Comparison of ENCODE assay signal across 30 cellular contexts in the genomic region with DNA sequence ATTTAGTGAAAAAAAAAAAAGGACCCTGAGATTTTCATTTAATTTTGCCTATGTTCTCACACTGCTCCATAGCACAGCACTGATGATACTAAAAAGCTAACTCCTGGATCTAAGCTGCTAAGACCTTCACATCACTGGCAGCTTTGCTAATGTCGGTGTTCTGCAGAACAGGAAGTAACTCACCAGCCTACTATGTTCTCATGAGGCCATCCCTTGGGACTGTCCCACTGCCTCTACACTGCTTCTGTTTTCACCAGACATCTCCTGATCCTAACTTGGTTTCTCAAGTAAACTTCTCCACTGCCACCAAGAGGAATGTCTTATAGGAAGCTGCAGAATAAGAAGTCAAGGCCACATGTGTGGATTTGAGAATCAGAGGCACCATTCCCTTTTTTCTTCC. TPM values are rescaled to one million over a fixed set of nuclear protein-coding genes. Genes with fewer than 3 reads are reported as not detected.
"Had no signal": no experiment of that assay in that cellular context is flagged by ENCODE, and none has a peak within 500 bp of the region (broad histone marks: within the 10 kb centered on the region; RNA-seq: fewer than 3 reads in every experiment).

No MANE protein-coding gene starts in this region.

- ATAC-seq: activated CD8-positive, alpha-beta memory T cell treated with anti-CD3 and anti-CD28 coated beads, Interleukin-2, amount 10 ng/mL, durations not matched to agents 7 days and 5 days; activated naive CD4-positive, alpha-beta T cell treated with anti-CD3 and anti-CD28 coated beads, Interleukin-2, amount 50 U/mL, for 72 hours; activated naive CD8-positive, alpha-beta T cell treated with anti-CD3 and anti-CD28 coated beads, Interleukin-2, amount 50 U/mL, for 24 hours; SK-N-SH treated with all-trans-retinoic acid at 6 μM for 48 hours had no signal

- H3K27me3 ChIP-seq: cardiac muscle cell, MG63, Peyer's patch, SJSA1 had no signal

- H3K4me1 Mint-ChIP-seq: activated naive CD8-positive, alpha-beta T cell treated with anti-CD3 and anti-CD28 coated beads, Interleukin-2, amount 50 U/mL, for 24 hours; brain had no signal

- H3K27ac Mint-ChIP-seq: activated B cell treated with CpG ODN at 0.5 μM for 24 hours; activated CD4-positive, alpha-beta T cell treated with anti-CD3 and anti-CD28 coated beads, Interleukin-2, amount 10 ng/mL, durations not matched to agents 24 days and 14 days; activated CD8-positive, alpha-beta memory T cell treated with anti-CD3 and anti-CD28 coated beads, Interleukin-2, amount 10 ng/mL, durations not matched to agents 7 days and 5 days; activated naive CD4-positive, alpha-beta T cell treated with anti-CD3 and anti-CD28 coated beads, Interleukin-2, amount 50 U/mL, for 72 hours; activated naive CD8-positive, alpha-beta T cell treated with anti-CD3 and anti-CD28 coated beads, Interleukin-2, amount 50 U/mL, for 24 hours; activated T-cell treated with anti-CD3 and anti-CD28 coated beads, Interleukin-2, amount 50 U/mL, for 24 hours; activated T-helper 1 cell treated with anti-CD3 and anti-CD28 coated beads, Interleukin-12 subunit alpha, Interleukin-12 subunit beta, Interleukin-2, Interleukin-4 antibody, amounts not matched to agents 30 ng/mL and 10 ng/mL and 1 ng/mL, durations not matched to agents 14 hours and 24 hours and 36 hours; brain; T-helper 1 cell treated with Interleukin-12 subunit alpha and Interleukin-12 subunit beta and Interleukin-4 antibody, amounts not matched to agents 30 μg/mL and 1 μg/mL, for 36 hours had no signal

- H3K4me2 ChIP-seq: KMS-11 had no signal

- H3K9me3 Mint-ChIP-seq: activated B cell treated with CpG ODN at 0.5 μM for 24 hours; activated CD4-positive, alpha-beta T cell treated with anti-CD3 and anti-CD28 coated beads, Interleukin-2, amount 10 ng/mL, durations not matched to agents 24 days and 14 days; activated naive CD4-positive, alpha-beta T cell treated with anti-CD3 and anti-CD28 coated beads, Interleukin-2, amount 50 U/mL, for 72 hours; activated naive CD8-positive, alpha-beta T cell treated with anti-CD3 and anti-CD28 coated beads, Interleukin-2, amount 50 U/mL, for 24 hours; activated T-cell treated with anti-CD3 and anti-CD28 coated beads, Interleukin-2, amount 50 U/mL, for 24 hours; activated T-helper 1 cell treated with anti-CD3 and anti-CD28 coated beads, Interleukin-12 subunit alpha, Interleukin-12 subunit beta, Interleukin-2, Interleukin-4 antibody, amounts not matched to agents 30 ng/mL and 10 ng/mL and 1 ng/mL, durations not matched to agents 14 hours and 24 hours and 36 hours; T-helper 1 cell treated with Interleukin-12 subunit alpha and Interleukin-12 subunit beta and Interleukin-4 antibody, amounts not matched to agents 30 μg/mL and 1 μg/mL, for 36 hours had no signal

- H3K4me3 ChIP-seq: cardiac muscle cell, MG63, Peyer's patch, SJSA1 had no signal

- H3K9me3 ChIP-seq: MG63, Peyer's patch, SJSA1 had no signal

- H3K4me1 ChIP-seq: Peyer's patch, SJSA1 had no signal

- DNase-seq: activated B cell treated with CpG ODN at 0.5 μM for 24 hours; activated CD4-positive, alpha-beta T cell treated with anti-CD3 and anti-CD28 coated beads for 1 hour; activated CD4-positive, alpha-beta T cell treated with anti-CD3 and anti-CD28 coated beads, Interleukin-2, amount 10 ng/mL, durations not matched to agents 24 days and 14 days; activated CD4-positive, alpha-beta T cell treated with anti-CD3 and anti-CD28 coated beads, Interleukin-2, amount 50 U/mL, for 48 hours; activated CD8-positive, alpha-beta memory T cell treated with anti-CD3 and anti-CD28 coated beads, Interleukin-2, amount 10 ng/mL, durations not matched to agents 7 days and 5 days; activated effector memory CD4-positive, alpha-beta T cell treated with Interleukin-2 at 50 U/mL for 16 hours; activated naive CD4-positive, alpha-beta T cell treated with Interleukin-2 at 50 U/mL for 16 hours; activated naive CD8-positive, alpha-beta T cell treated with anti-CD3 and anti-CD28 coated beads, Interleukin-2, amount 50 U/mL, for 24 hours; activated T-cell treated with anti-CD3 and anti-CD28 coated beads, Interleukin-2, amount 50 U/mL, for 24 hours; amniotic stem cell; MG63; NCI-H1092 treated with DMSO at 0.1 percent for 48 hours; NCI-H1436; NCI-H1694 treated with DMSO at 0.1 percent for 48 hours; NCI-H2029 treated with DMSO at 0.1 percent for 48 hours; NCI-H345; NCI-H510A; NCI-H526 treated with DMSO at 0.1 percent for 48 hours; NK-92 treated with Interleukin-12 subunit alpha and Interleukin-12 subunit beta, amount 100 ng/mL, for 24 hours; Peyer's patch; Right ventricle myocardium superior had no signal

- H3K36me3 Mint-ChIP-seq: activated CD8-positive, alpha-beta memory T cell treated with anti-CD3 and anti-CD28 coated beads, Interleukin-2, amount 10 ng/mL, durations not matched to agents 7 days and 5 days; activated naive CD4-positive, alpha-beta T cell treated with anti-CD3 and anti-CD28 coated beads, Interleukin-2, amount 50 U/mL, for 72 hours; brain had no signal

- H3K9ac ChIP-seq: KMS-11 had no signal

- H3K4me3 Mint-ChIP-seq: activated B cell treated with CpG ODN at 0.5 μM for 24 hours; activated CD4-positive, alpha-beta T cell treated with anti-CD3 and anti-CD28 coated beads, Interleukin-2, amount 10 ng/mL, durations not matched to agents 24 days and 14 days; activated CD8-positive, alpha-beta memory T cell treated with anti-CD3 and anti-CD28 coated beads, Interleukin-2, amount 10 ng/mL, durations not matched to agents 7 days and 5 days; activated naive CD8-positive, alpha-beta T cell treated with anti-CD3 and anti-CD28 coated beads, Interleukin-2, amount 50 U/mL, for 24 hours; activated T-cell treated with anti-CD3 and anti-CD28 coated beads, Interleukin-2, amount 50 U/mL, for 24 hours; activated T-helper 1 cell treated with anti-CD3 and anti-CD28 coated beads, Interleukin-12 subunit alpha, Interleukin-12 subunit beta, Interleukin-2, Interleukin-4 antibody, amounts not matched to agents 30 ng/mL and 10 ng/mL and 1 ng/mL, durations not matched to agents 14 hours and 24 hours and 36 hours; brain; T-helper 1 cell treated with Interleukin-12 subunit alpha and Interleukin-12 subunit beta and Interleukin-4 antibody, amounts not matched to agents 30 μg/mL and 1 μg/mL, for 36 hours had no signal

- H3K27ac ChIP-seq: cardiac muscle cell, KMS-11, Peyer's patch, RWPE1, SJSA1 had no signal

- H3K36me3 ChIP-seq: cardiac muscle cell, MG63, Peyer's patch, SJSA1 had no signal

RNA-seq across cellular contexts. Expression of gene HTR7, which starts 15.1 kb away (rescaled TPM):
- total RNA-seq: activated B cell treated with CpG ODN at 0.5 μM for 24 hours; activated CD4-positive, alpha-beta T cell treated with anti-CD3 and anti-CD28 coated beads, Interleukin-2, amount 10 ng/mL, durations not matched to agents 24 days and 14 days; activated CD8-positive, alpha-beta memory T cell treated with anti-CD3 and anti-CD28 coated beads, Interleukin-2, amount 10 ng/mL, durations not matched to agents 7 days and 5 days; activated T-helper 1 cell treated with anti-CD3 and anti-CD28 coated beads, Interleukin-12 subunit alpha, Interleukin-12 subunit beta, Interleukin-2, Interleukin-4 antibody, amounts not matched to agents 30 ng/mL and 10 ng/mL and 1 ng/mL, durations not matched to agents 14 hours and 24 hours and 36 hours; cardiac muscle cell had no signal
- polyA plus RNA-seq: cardiac muscle cell had no signal
